ENCODE assay signal across 9 cellular contexts in genomic region chr6:39430968-39431523, GRCh38.
DNase-seq lines count a peak whose midpoint lies in the region; ATAC-seq, FAIRE-seq and TF ChIP-seq lines count a peak whose summit lies in the region.
"Had no signal": no experiment of that assay in that cellular context is flagged by ENCODE, and none has a peak within 500 bp of the region (broad histone marks: within the 10 kb centered on the region; RNA-seq: fewer than 3 reads in every experiment).

No MANE protein-coding gene starts in this region.

- H2AK5ac ChIP-seq in neuronal stem cell (ENCODE audit: low read depth, low read length) = no peak overlapping the region

- no peak overlapping the region for H3K27ac ChIP-seq in prostate gland
- no peak overlapping the region for H3K27ac ChIP-seq in CD8-positive, alpha-beta T cell (ENCODE audit: low read depth, low read length)
- no peak overlapping the region for H3K27ac ChIP-seq in neuronal stem cell (replicated peaks; ENCODE audit: low read length)
- H3K27ac ChIP-seq: right lobe of liver had no signal

- H4K8ac ChIP-seq in neuronal stem cell (ENCODE audit: low read depth, low read length) = no peak overlapping the region

- POLR2A ChIA-PET in CD8-positive, alpha-beta T cell (lab: Charles Lee) = no interaction called here

- no peak for ATAC-seq in CD8-positive, alpha-beta T cell
- no peak for ATAC-seq in GM18505 (IDR thresholded peaks at IDR 0.05; ENCODE audit: unreplicated experiment)
- ATAC-seq: right lobe of liver had no signal

- H3K4me3 Mint-ChIP-seq in CD8-positive, alpha-beta T cell = no peak overlapping the region

- H3K9me3 ChIP-seq in prostate gland = no peaks in the 10 kb centered on the region
- H3K9me3 ChIP-seq in CD8-positive, alpha-beta T cell (ENCODE audit: low read length) = no peaks in the 10 kb centered on the region
- no peaks in the 10 kb centered on the region for H3K9me3 ChIP-seq in neuronal stem cell (replicated peaks in 1 of 2; ENCODE audit: control insufficient read depth in 2 of 2, insufficient read depth in 1 of 2, low read depth in 1 of 2, low read length in 2 of 2)
- H3K9me3 ChIP-seq: right lobe of liver had no signal

- intact Hi-C loops in prostate gland (cut with DNase I) = no loop called here
- intact Hi-C loops in CD8-positive, alpha-beta T cell (cut with DNase I, micrococcal nuclease) = no loop called here

- no peak for TF ChIP-seq POLR2A in prostate gland (IDR thresholded peaks at IDR 0.05)
- TF ChIP-seq POLR2A in GM18505 (IDR thresholded peaks at IDR 0.05; ENCODE audit: borderline replicate concordance, extremely low read depth, insufficient read depth, insufficient read length) = no peak

- H3K27me3 ChIP-seq in prostate gland (replicated peaks; ENCODE audit: insufficient read depth) = no peaks in the 10 kb centered on the region
- no peaks in the 10 kb centered on the region for H3K27me3 ChIP-seq in CD8-positive, alpha-beta T cell (ENCODE audit: insufficient read depth, low read length)
- H3K27me3 ChIP-seq in neuronal stem cell (ENCODE audit: control insufficient read depth in 3 of 3, insufficient read depth in 3 of 3, low read depth in 1 of 3, low read length in 3 of 3) = no peaks in the 10 kb centered on the region
- H3K27me3 ChIP-seq: right lobe of liver had no signal

- no peak overlapping the region for H3K4me3 ChIP-seq in prostate gland
- no peak overlapping the region for H3K4me3 ChIP-seq in CD8-positive, alpha-beta T cell (ENCODE audit: low read depth, low read length)
- H3K4me3 ChIP-seq in neuronal stem cell (ENCODE audit: low read length in 2 of 2) = no peak overlapping the region
- H3K4me3 ChIP-seq: right lobe of liver had no signal

- H3K18ac ChIP-seq in neuronal stem cell (ENCODE audit: low read length) = no peak overlapping the region

- no peak for TF ChIP-seq CTCF in prostate gland (IDR thresholded peaks at IDR 0.05)
- TF ChIP-seq CTCF in CD8-positive, alpha-beta T cell (IDR thresholded peaks at IDR 0.05) = no peak
- TF ChIP-seq CTCF in D721Med (IDR thresholded peaks at IDR 0.05; ENCODE audit: insufficient read depth, missing control alignments) = no peak

- no peak overlapping the region for H3K23ac ChIP-seq in neuronal stem cell (ENCODE audit: low read depth, low read length, poor library complexity)

- no peaks in the 10 kb centered on the region for H3K9me3 Mint-ChIP-seq in CD8-positive, alpha-beta T cell

- no peaks in the 10 kb centered on the region for H3K79me1 ChIP-seq in neuronal stem cell (ENCODE audit: low read depth, low read length)

- H3K4ac ChIP-seq in neuronal stem cell (ENCODE audit: low read length) = no peak overlapping the region

- H3K36me3 ChIP-seq in prostate gland (no peaks in the 10 kb centered on the region), neuronal stem cell (replicated peaks in 1 of 2; ENCODE audit: control insufficient read depth in 2 of 2, insufficient read depth in 2 of 2, low read length in 2 of 2) (no peaks in the 10 kb centered on the region)
- H3K36me3 ChIP-seq in CD8-positive, alpha-beta T cell (ENCODE audit: insufficient read depth, low read length) = no peaks in the 10 kb centered on the region
- H3K36me3 ChIP-seq: right lobe of liver had no signal

- H3K27me3 Mint-ChIP-seq in CD8-positive, alpha-beta T cell (ENCODE audit: low read depth) = peaks cover 14% of the 10 kb centered on the region

- no peak overlapping the region for H2AFZ ChIP-seq in neuronal stem cell (ENCODE audit: low read length)

- no peak overlapping the region for H3K27ac Mint-ChIP-seq in CD8-positive, alpha-beta T cell

- no peaks in the 10 kb centered on the region for H3K36me3 Mint-ChIP-seq in CD8-positive, alpha-beta T cell

- H3K4me2 ChIP-seq in neuronal stem cell (ENCODE audit: insufficient read depth, low read length, poor library complexity, severe bottlenecking) = no peak overlapping the region

- no peak overlapping the region for H2BK5ac ChIP-seq in neuronal stem cell (ENCODE audit: low read length)

- H3K14ac ChIP-seq in neuronal stem cell (ENCODE audit: low read length) = no peak overlapping the region

- FAIRE-seq in D721Med (lab: Jason Lieb, UNC) = no peak

- H3K4me1 ChIP-seq in prostate gland (replicated peaks) (no peaks in the 10 kb centered on the region), neuronal stem cell (ENCODE audit: control insufficient read depth in 2 of 2, insufficient read depth in 1 of 2, low read depth in 1 of 2, low read length in 2 of 2) (peaks cover 4% of the 10 kb centered on the region in 2 donors)
- H3K4me1 ChIP-seq in CD8-positive, alpha-beta T cell (ENCODE audit: insufficient read depth, low read length) = no peaks in the 10 kb centered on the region
- H3K4me1 ChIP-seq: right lobe of liver had no signal

- H3K4me1 Mint-ChIP-seq in CD8-positive, alpha-beta T cell (ENCODE audit: low read depth) = peaks cover 5% of the 10 kb centered on the region

- no peak overlapping the region for H2BK12ac ChIP-seq in neuronal stem cell (ENCODE audit: low read length)

- H3K9ac ChIP-seq in neuronal stem cell (ENCODE audit: low read depth, low read length, poor library complexity) = no peak overlapping the region

- H4K91ac ChIP-seq in neuronal stem cell (ENCODE audit: low read depth, low read length, poor library complexity) = no peak overlapping the region

- DNase-seq in ELR (ENCODE audit: low read depth) = peak; percentile 68
- DNase-seq in NCI-H510A treated with DMSO at 0.1 percent for 48 hours (lab: John Stamatoyannopoulos, UW) = peak; percentile 91
- peak; percentile 23 for DNase-seq in fibroblast of gingiva (ENCODE audit: low read depth)
- DNase-seq in prostate gland (ENCODE audit: low spot score) = peak; percentile 15
- DNase-seq in CD8-positive, alpha-beta T cell = no peak
- no peak for DNase-seq in D721Med (ENCODE audit: insufficient read length, low spot score)
- no peak for DNase-seq in neuronal stem cell (ENCODE audit: low spot score)

- H2BK15ac ChIP-seq in neuronal stem cell (ENCODE audit: low read length) = no peak overlapping the region

- H2BK120ac ChIP-seq in neuronal stem cell (ENCODE audit: low read depth, low read length) = no peak overlapping the region

- CTCF ChIA-PET in CD8-positive, alpha-beta T cell (lab: Charles Lee) = no interaction called here

- 23% methylated on average over 11 of the region's 11 CpGs for WGBS in prostate gland
- no CpG with 5 or more reads among the region's 11 CpGs for WGBS in neuronal stem cell (ENCODE audit: extremely low coverage in 2 of 2, insufficient read length in 2 of 2, insufficient replicate concordance in 1 of 2), 2 donors

Comparison
In these comparisons a context has a peak if more than half of its experiments do, and no peak if none do; other contexts are left out.
1. DNase-seq: peak in ELR (single experiment), NCI-H510A treated with DMSO at 0.1 percent for 48 hours (single experiment), fibroblast of gingiva (single experiment) and prostate gland (single experiment); none in CD8-positive, alpha-beta T cell (0 of 7), D721Med (single experiment) and neuronal stem cell (single experiment).